In the genomic region with DNA sequence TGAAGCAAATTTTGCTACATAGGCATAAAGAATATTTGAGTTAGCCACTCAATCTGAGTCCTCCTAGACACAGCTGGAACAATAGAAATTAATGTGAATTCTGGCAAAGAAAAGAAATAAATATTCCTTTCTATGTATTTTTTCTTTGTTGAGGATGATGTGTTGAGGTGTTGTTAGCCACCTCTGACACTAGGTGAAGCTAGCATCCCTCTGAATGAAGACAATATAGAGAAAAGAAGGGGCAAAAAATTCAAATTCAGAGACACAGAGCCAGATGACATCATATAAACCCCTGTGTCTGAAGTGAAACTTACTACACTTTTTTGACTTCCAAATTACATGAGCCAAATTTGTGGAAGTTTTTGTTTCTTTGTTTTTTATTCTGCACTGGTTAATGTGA, we compare ENCODE assay signal across 14 cellular contexts. TPM values are rescaled to one million over a fixed set of nuclear protein-coding genes. Genes with fewer than 3 reads are reported as not detected.
A peak's percentile ranks its signal among the peaks of the same experiment; 100 is the strongest.
DNase-seq lines count a peak whose midpoint lies in the region; ATAC-seq, FAIRE-seq and TF ChIP-seq lines count a peak whose summit lies in the region.
"Had no signal": no experiment of that assay in that cellular context is flagged by ENCODE, and none has a peak within 500 bp of the region (broad histone marks: within the 10 kb centered on the region; RNA-seq: fewer than 3 reads in every experiment).

No MANE protein-coding gene starts in this region.

- TF ChIP-seq CTCF in AG04450 (IDR thresholded peaks at IDR 0.05; ENCODE audit: low read depth, low read length) (peak; percentile 37), OCI-LY3 (IDR thresholded peaks at IDR 0.05; ENCODE audit: low read depth, low read length) (peak; percentile 65), epithelial cell of proximal tubule (conservative IDR thresholded peaks at IDR 0.05; ENCODE audit: low read depth, low read length) (peak; percentile 64)

- H3K4me3 ChIP-seq in AG04450 (ENCODE audit: low read depth, low read length) (no peak overlapping the region), H7 (ENCODE audit: insufficient read depth, low read depth, low read length) (no peak overlapping the region), OCI-LY3 (ENCODE audit: low read length) (no peak overlapping the region), epithelial cell of proximal tubule (ENCODE audit: low read depth, low read length) (no peak overlapping the region), small intestine (ENCODE audit: low read depth in 1 of 2, low read length in 2 of 2) (no peak overlapping the region)

- no peak for FAIRE-seq in small intestine (lab: Jason Lieb, UNC)

- H2AFZ ChIP-seq in OCI-LY3 (ENCODE audit: low read depth, low read length), result no peak overlapping the region

- H3K36me3 ChIP-seq in H7 (replicated peaks; ENCODE audit: control insufficient read depth, insufficient read depth, low read length) (no peaks in the 10 kb centered on the region), OCI-LY3 (replicated peaks; ENCODE audit: low read depth, low read length) (no peaks in the 10 kb centered on the region), small intestine (ENCODE audit: control insufficient read depth in 2 of 2, insufficient read depth in 2 of 2, low read length in 2 of 2) (no peaks in the 10 kb centered on the region)

- H3K79me2 ChIP-seq in OCI-LY3 (ENCODE audit: low read length), result no peaks in the 10 kb centered on the region

- H3K27me3 ChIP-seq in AG04450 (ENCODE audit: control insufficient read depth, insufficient read depth, low read length), result no peaks in the 10 kb centered on the region
- no peaks in the 10 kb centered on the region for H3K27me3 ChIP-seq in H7 (ENCODE audit: control insufficient read depth, insufficient read depth, low read length)
- H3K27me3 ChIP-seq in OCI-LY3 (ENCODE audit: low read depth, low read length), result no peaks in the 10 kb centered on the region
- H3K27me3 ChIP-seq in small intestine (ENCODE audit: control insufficient read depth in 2 of 2, insufficient read depth in 2 of 2, low read length in 2 of 2), result no peaks in the 10 kb centered on the region

- no peak overlapping the region for H3K9ac ChIP-seq in OCI-LY3 (ENCODE audit: low read length)

- H3K4me2 ChIP-seq in OCI-LY3 (ENCODE audit: low read length), result no peak overlapping the region

- POLR2A ChIA-PET in AG04450 (lab: Yijun Ruan, JAX), result no interaction called here

- no peaks in the 10 kb centered on the region for H3K9me3 ChIP-seq in AG04450 (ENCODE audit: control insufficient read depth, insufficient read depth, low read length)
- H3K9me3 ChIP-seq in OCI-LY3 (ENCODE audit: insufficient read depth, low read length), result no peaks in the 10 kb centered on the region
- no peaks in the 10 kb centered on the region for H3K9me3 ChIP-seq in small intestine (ENCODE audit: control insufficient read depth, low read depth)

- ATAC-seq in HG03025 (IDR thresholded peaks at IDR 0.05; ENCODE audit: low FRiP score, unreplicated experiment), result no peak

- no peaks in the 10 kb centered on the region for H3K4me1 ChIP-seq in OCI-LY3 (ENCODE audit: low read length)
- H3K4me1 ChIP-seq in small intestine (ENCODE audit: control insufficient read depth in 2 of 2, insufficient read depth in 1 of 2, low read depth in 1 of 2, low read length in 1 of 2), result no peaks in the 10 kb centered on the region

- CTCF ChIA-PET in AG04450 (lab: Charles Lee), result interaction anchor here (0.9 to 1.5 kb wide), 3 partner anchors 9 to 258 kb away, joined by 3 to 5 read pairs (median 3); no protein-coding TSS in a partner anchor

- no peak for DNase-seq in AG04450 (ENCODE audit: low read depth, low spot score)
- DNase-seq in H7, result peak; percentile 28
- DNase-seq in epithelial cell of proximal tubule (ENCODE audit: low read depth), result no peak
- DNase-seq in activated CD8-positive, alpha-beta memory T cell treated with anti-CD3 and anti-CD28 coated beads, Interleukin-2, amount 50 U/mL, for 48 hours, result no peak
- no peak for DNase-seq in stimulated activated CD4-positive, alpha-beta T cell treated with anti-CD3 and anti-CD28 coated beads, Interleukin-15, amount 100 ng/mL, for 24 hours
- no peak for DNase-seq in small intestine
- DNase-seq: AML-193, T-helper 9 cell had no signal

- H4K20me1 ChIP-seq in OCI-LY3 (ENCODE audit: insufficient read depth, low read length), result no peaks in the 10 kb centered on the region

- H3K27ac ChIP-seq in AG04450 (ENCODE audit: low read depth, low read length) (no peak overlapping the region), OCI-LY3 (ENCODE audit: low read length) (no peak overlapping the region), small intestine (ENCODE audit: low read depth in 1 of 2, low read length in 1 of 2) (no peak overlapping the region)

RNA-seq across cellular contexts. Expression of gene TMPRSS11D, which starts 34.6 kb away (rescaled TPM):
- polyA plus RNA-seq in AG04450 (2011; rRNA removed) (not detected in 2 replicates), small intestine (under 1 TPM in 1 of 3 donors, not detected in 2; 0.03 TPM)
- not detected in 2 replicates for polyA minus RNA-seq in AG04450 (2011; rRNA and poly(A)+ RNA removed)
- not detected in 2 replicates for total RNA-seq in H7 (2014; rRNA removed; shearing (Covaris generic))
- total RNA-seq in epithelial cell of proximal tubule, result not detected in 2 replicates
- total RNA-seq: fibroblast of lung, temporal lobe had no signal
- polyA plus RNA-seq: fibroblast of lung, IgD-negative memory B cell had no signal

RNA-seq across cellular contexts. Expression of gene TMPRSS11A, which starts 44.9 kb away (rescaled TPM):
- polyA plus RNA-seq in AG04450 (2011; rRNA removed), result not detected in 2 replicates
- not detected in 2 replicates for polyA minus RNA-seq in AG04450 (2011; rRNA and poly(A)+ RNA removed)
- total RNA-seq in H7 (2014; rRNA removed; shearing (Covaris generic)), result 0.21 TPM in 1 of 2 replicates, not detected in the other
- not detected in 2 replicates for total RNA-seq in epithelial cell of proximal tubule
- polyA plus RNA-seq in small intestine, result under 1 TPM in 1 of 3 donors, not detected in 2; 0.01 TPM
- total RNA-seq: fibroblast of lung, lower leg skin, temporal lobe had no signal
- polyA plus RNA-seq: fibroblast of lung, IgD-negative memory B cell had no signal
